In the genomic region with DNA sequence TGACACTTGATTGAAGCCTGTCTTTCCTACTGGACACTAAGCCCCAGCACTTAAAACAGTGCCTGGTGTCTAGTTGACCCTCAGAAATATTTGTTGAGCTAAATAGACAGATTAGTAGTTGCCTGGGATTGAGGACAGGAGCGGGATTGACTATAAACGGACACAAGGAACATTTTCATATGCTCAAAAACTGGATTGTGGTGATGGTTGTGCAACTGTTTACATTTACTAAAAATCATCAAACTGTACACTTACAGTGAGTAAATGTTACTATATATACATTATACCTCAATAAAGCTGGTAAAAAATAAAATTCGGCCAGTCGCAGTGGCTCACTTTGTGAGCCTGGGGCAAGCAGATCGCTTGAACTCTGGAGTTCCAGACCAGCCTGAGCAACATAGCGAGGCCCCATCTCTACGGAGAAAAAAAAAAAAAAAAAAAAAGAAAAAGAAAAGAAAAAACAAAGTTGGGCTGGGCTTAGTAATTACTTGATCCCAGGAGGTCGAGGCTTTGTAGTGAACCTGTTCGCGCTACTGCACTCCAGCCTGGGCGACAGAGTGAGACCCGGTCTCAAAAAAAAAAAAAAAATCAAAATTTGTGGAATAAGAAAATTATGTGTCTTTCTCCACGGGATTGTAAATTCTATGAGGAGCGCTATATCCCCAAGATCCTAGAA, we compare ENCODE assay signal across 8 cellular contexts. TPM values are rescaled to one million over a fixed set of nuclear protein-coding genes. Genes with fewer than 3 reads are reported as not detected.
DNase-seq lines count a peak whose midpoint lies in the region; ATAC-seq, FAIRE-seq and TF ChIP-seq lines count a peak whose summit lies in the region.

No MANE protein-coding gene starts in this region.

- DNase-seq in AG10803 (ENCODE audit: low read depth) (no peak), uterus (no peak), GM12892 (ENCODE audit: insufficient read length) (no peak), DMS153 (lab: John Stamatoyannopoulos, UW) (no peak)
- DNase-seq in stimulated activated CD4-positive, alpha-beta T cell treated with anti-CD3 and anti-CD28 coated beads, Interleukin-4, amount 100 ng/mL, for 4 hours, result no peak

- H3K4me1 ChIP-seq in liver (ENCODE audit: control insufficient read depth in 4 of 4, insufficient read depth in 4 of 4, low read length in 3 of 4), result peaks cover 4 to 21% (median 8%) of the 10 kb centered on the region in 4 donors
- H3K4me1 ChIP-seq in uterus, result peaks cover 0 to 5% of the 10 kb centered on the region in 2 donors

- H3K9me3 ChIP-seq in liver (ENCODE audit: control insufficient read depth in 4 of 4, low read length in 3 of 4) (no peaks in the 10 kb centered on the region), uterus (no peaks in the 10 kb centered on the region)

- H3K27ac ChIP-seq in liver (ENCODE audit: low read depth in 1 of 2, low read length in 2 of 2) (no peak overlapping the region), uterus (peak overlapping the region; percentile 58 to 72)

- H3K4me3 Mint-ChIP-seq in activated T-helper 17 cell treated with anti-CD3 and anti-CD28 coated beads, Interleukin-2, amount 50 U/mL, for 72 hours, result peak overlapping the region; percentile 93

- no peaks in the 10 kb centered on the region for H3K27me3 Mint-ChIP-seq in activated T-helper 17 cell treated with anti-CD3 and anti-CD28 coated beads, Interleukin-2, amount 50 U/mL, for 72 hours

- peak overlapping the region; percentile 91 for H3K27ac Mint-ChIP-seq in activated T-helper 17 cell treated with anti-CD3 and anti-CD28 coated beads, Interleukin-2, amount 50 U/mL, for 72 hours

- peaks cover 19% of the 10 kb centered on the region for H3K36me3 Mint-ChIP-seq in activated T-helper 17 cell treated with anti-CD3 and anti-CD28 coated beads, Interleukin-2, amount 50 U/mL, for 72 hours (ENCODE audit: low read depth)

- H3K36me3 ChIP-seq in liver (ENCODE audit: control insufficient read depth in 4 of 4, insufficient read depth in 3 of 4, low read depth in 1 of 4, low read length in 3 of 4), result no peaks in the 10 kb centered on the region
- no peaks in the 10 kb centered on the region for H3K36me3 ChIP-seq in uterus

- 15% methylated on average over 14 of the region's 14 CpGs for WGBS in liver

- intact Hi-C loops in uterus (cut with DNase I; ENCODE audit: low total_unique reads), result no loop called here

- H3K4me3 ChIP-seq in AG10803 (ENCODE audit: low read length) (peak overlapping the region; percentile 74), liver (ENCODE audit: low read depth in 1 of 3, low read length in 3 of 3) (peak overlapping the region; percentile 70 to 86 (median 81)), uterus (peak overlapping the region; percentile 54 to 75)

- ATAC-seq in GM21717 (IDR thresholded peaks at IDR 0.05; ENCODE audit: unreplicated experiment), result peak; percentile 6
- peak; percentile 8 for ATAC-seq in activated T-helper 17 cell treated with anti-CD3 and anti-CD28 coated beads, Interleukin-2, amount 50 U/mL, for 72 hours (replicated peaks)

- H3K9ac ChIP-seq in liver (ENCODE audit: low read depth in 1 of 2, low read length in 2 of 2), result peak overlapping the region; percentile 60 to 64

- no peaks in the 10 kb centered on the region for H3K9me3 Mint-ChIP-seq in activated T-helper 17 cell treated with anti-CD3 and anti-CD28 coated beads, Interleukin-2, amount 50 U/mL, for 72 hours

- FAIRE-seq in GM12892 (lab: Jason Lieb, UNC), result no peak

- no peaks in the 10 kb centered on the region for H3K27me3 ChIP-seq in liver (ENCODE audit: control insufficient read depth in 4 of 4, insufficient read depth in 4 of 4, low read length in 3 of 4)
- H3K27me3 ChIP-seq in uterus, result no peaks in the 10 kb centered on the region

- TF ChIP-seq RAD21 in liver (IDR thresholded peaks at IDR 0.05), result no peak

- TF ChIP-seq POLR2A in uterus (IDR thresholded peaks at IDR 0.05) (no peak), GM12892 (IDR thresholded peaks at IDR 0.05; ENCODE audit: low read depth, low read length) (no peak)

- H3K4me1 Mint-ChIP-seq in activated T-helper 17 cell treated with anti-CD3 and anti-CD28 coated beads, Interleukin-2, amount 50 U/mL, for 72 hours, result peaks cover 22% of the 10 kb centered on the region

- no peak for TF ChIP-seq CTCF in AG10803 (conservative IDR thresholded peaks at IDR 0.05; ENCODE audit: low read length)
- no peak for TF ChIP-seq CTCF in liver (IDR thresholded peaks at IDR 0.05; ENCODE audit: low read depth, low read length, missing input control)
- no peak for TF ChIP-seq CTCF in uterus (IDR thresholded peaks at IDR 0.05)

TF ChIP-seq in liver, 16 proteins besides CTCF, POLR2A, EP300 and RAD21:
- TF ChIP-seq TAF1 (conservative IDR thresholded peaks at IDR 0.05) (peak; percentile 23), FOXA1 (IDR thresholded peaks at IDR 0.05) (no peak), YY1 (IDR thresholded peaks at IDR 0.05) (no peak), RXRA (IDR thresholded peaks at IDR 0.05) (no peak), SP1 (IDR thresholded peaks at IDR 0.05) (no peak), FOXA2 (IDR thresholded peaks at IDR 0.05) (no peak), NR2F2 (IDR thresholded peaks at IDR 0.05) (no peak), JUND (IDR thresholded peaks at IDR 0.05) (no peak)

RNA-seq across cellular contexts. Expression of a gene that starts 0.6 kb away (rescaled TPM):
- 100 to 1,000 TPM in 1 of 2 donors, 10 to 100 TPM in 1; 61.9 to 176 TPM for total RNA-seq in activated T-helper 17 cell treated with anti-CD3 and anti-CD28 coated beads, Interleukin-2, amount 50 U/mL, for 72 hours
- total RNA-seq in liver (10 to 100 TPM; 13.5 to 51.7 TPM), uterus (100 to 1,000 TPM in 1 of 4 donors, 10 to 100 TPM in 3; 60.1 to 118 (median 86.4) TPM)
- polyA plus RNA-seq in liver, result 10 to 100 TPM; 17.8 to 30.2 TPM
- polyA plus RNA-seq in GM12892 (2012; ENCODE audit: missing spikeins), result 80.2 TPM

RNA-seq across cellular contexts. Expression of a gene that starts 17.3 kb away (rescaled TPM):
- total RNA-seq in activated T-helper 17 cell treated with anti-CD3 and anti-CD28 coated beads, Interleukin-2, amount 50 U/mL, for 72 hours, result 1 to 10 TPM in 1 of 2 donors, under 1 TPM in 1; 0.65 to 1.7 TPM
- 1 to 10 TPM in 1 of 2 donors, under 1 TPM in 1; 0.25 to 2.2 TPM for total RNA-seq in liver
- under 1 TPM; 0.36 to 0.70 TPM for polyA plus RNA-seq in liver
- 10 to 100 TPM in 2 of 4 donors, 1 to 10 TPM in 2; 4.4 to 11.3 (median 7.8) TPM for total RNA-seq in uterus
- 2.7 TPM for polyA plus RNA-seq in GM12892 (2012; ENCODE audit: missing spikeins)

RNA-seq across cellular contexts. Expression of a gene that starts 56.2 kb away (rescaled TPM):
- not detected for total RNA-seq in activated T-helper 17 cell treated with anti-CD3 and anti-CD28 coated beads, Interleukin-2, amount 50 U/mL, for 72 hours
- not detected for total RNA-seq in liver
- not detected for polyA plus RNA-seq in liver
- not detected for total RNA-seq in uterus
- polyA plus RNA-seq in GM12892 (2012; ENCODE audit: missing spikeins), result not detected

Comparison
In these comparisons a context has a peak if more than half of its experiments do, and no peak if none do; other contexts are left out.
1. H3K27ac ChIP-seq: peak in uterus (2 of 2); none in liver (0 of 2).
2. Peak in every context shown above with its lines, with median percentiles within 50 percentile points of each other: H3K4me3 ChIP-seq.